In genomic region chr15:67253103-67253502, GRCh38 we compare ENCODE assay signal across 11 cellular contexts. TPM values are rescaled to one million over a fixed set of nuclear protein-coding genes. Genes with fewer than 3 reads are reported as not detected.
DNase-seq lines count a peak whose midpoint lies in the region; ATAC-seq, FAIRE-seq and TF ChIP-seq lines count a peak whose summit lies in the region.
"Had no signal": no experiment of that assay in that cellular context is flagged by ENCODE, and none has a peak within 500 bp of the region (broad histone marks: within the 10 kb centered on the region; RNA-seq: fewer than 3 reads in every experiment).

No MANE protein-coding gene starts in this region.

- POLR2A ChIA-PET in activated B cell treated with CpG ODN at 0.5 μM for 24 hours (lab: Charles Lee): interaction anchor here (0.7 to 1.9 kb wide), 3 partner anchors 13 to 186 kb away, joined by 4 to 18 read pairs (median 5); no protein-coding TSS in a partner anchor

- no peaks in the 10 kb centered on the region for H3K9me3 Mint-ChIP-seq in T-helper 2 cell treated with Interferon-gamma antibody and Interleukin-4, amounts not matched to agents 5 μg/mL and 100 μg/mL, for 36 hours
- no peaks in the 10 kb centered on the region for H3K9me3 Mint-ChIP-seq in activated B cell treated with CpG ODN at 0.5 μM for 24 hours
- H3K9me3 Mint-ChIP-seq in stimulated activated effector memory CD8-positive, alpha-beta T cell treated with anti-CD3 and anti-CD28 coated beads, Interleukin-12 subunit alpha, Interleukin-12 subunit beta, amount 100 ng/mL, for 72 hours: no peaks in the 10 kb centered on the region

- DNase-seq in T-helper 2 cell treated with Interferon-gamma antibody and Interleukin-4, amounts not matched to agents 5 μg/mL and 100 μg/mL, for 36 hours (ENCODE audit: low spot score): no peak
- DNase-seq in T-helper 2 cell (no peak), activated B cell treated with CpG ODN at 0.5 μM for 24 hours (no peak), foreskin keratinocyte (no peak), GM12892 (ENCODE audit: insufficient read length) (no peak)
- no peak for DNase-seq in stimulated activated effector memory CD8-positive, alpha-beta T cell treated with anti-CD3 and anti-CD28 coated beads, Interleukin-12 subunit alpha, Interleukin-12 subunit beta, amount 100 ng/mL, for 72 hours (ENCODE audit: low spot score in 2 of 2)
- DNase-seq: activated CD8-positive, alpha-beta memory T cell treated with anti-CD3 and anti-CD28 coated beads, Interleukin-2, amount 50 U/mL, for 4 hours; NCI-H2029 treated with DMSO at 0.1 percent for 48 hours; thyroid gland had no signal

- H3K27me3 Mint-ChIP-seq in T-helper 2 cell treated with Interferon-gamma antibody and Interleukin-4, amounts not matched to agents 5 μg/mL and 100 μg/mL, for 36 hours (ENCODE audit: low read depth): peaks cover 23% of the 10 kb centered on the region
- no peaks in the 10 kb centered on the region for H3K27me3 Mint-ChIP-seq in activated B cell treated with CpG ODN at 0.5 μM for 24 hours

- TF ChIP-seq CTCF in activated B cell treated with CpG ODN at 0.5 μM for 24 hours (IDR thresholded peaks at IDR 0.05): no peak
- TF ChIP-seq CTCF in foreskin keratinocyte (conservative IDR thresholded peaks at IDR 0.05): no peak

- no peaks in the 10 kb centered on the region for H3K27me3 ChIP-seq in foreskin keratinocyte
- H3K27me3 ChIP-seq: thyroid gland had no signal

- peak overlapping the region; percentile 98 for H3K27ac Mint-ChIP-seq in T-helper 2 cell treated with Interferon-gamma antibody and Interleukin-4, amounts not matched to agents 5 μg/mL and 100 μg/mL, for 36 hours
- no peak overlapping the region for H3K27ac Mint-ChIP-seq in activated B cell treated with CpG ODN at 0.5 μM for 24 hours
- peak overlapping the region; percentile 98 for H3K27ac Mint-ChIP-seq in stimulated activated effector memory CD8-positive, alpha-beta T cell treated with anti-CD3 and anti-CD28 coated beads, Interleukin-12 subunit alpha, Interleukin-12 subunit beta, amount 100 ng/mL, for 72 hours

- CTCF ChIA-PET in activated B cell treated with CpG ODN at 0.5 μM for 24 hours (lab: Charles Lee): no interaction called here

- H3K4me1 Mint-ChIP-seq in T-helper 2 cell treated with Interferon-gamma antibody and Interleukin-4, amounts not matched to agents 5 μg/mL and 100 μg/mL, for 36 hours (ENCODE audit: low read depth): peaks cover 32% of the 10 kb centered on the region
- peaks cover 26% of the 10 kb centered on the region for H3K4me1 Mint-ChIP-seq in activated B cell treated with CpG ODN at 0.5 μM for 24 hours
- H3K4me1 Mint-ChIP-seq in stimulated activated effector memory CD8-positive, alpha-beta T cell treated with anti-CD3 and anti-CD28 coated beads, Interleukin-12 subunit alpha, Interleukin-12 subunit beta, amount 100 ng/mL, for 72 hours: peaks cover 51% of the 10 kb centered on the region

- H3K36me3 Mint-ChIP-seq in T-helper 2 cell treated with Interferon-gamma antibody and Interleukin-4, amounts not matched to agents 5 μg/mL and 100 μg/mL, for 36 hours (ENCODE audit: low read depth): peaks cover 16% of the 10 kb centered on the region
- peaks cover 14% of the 10 kb centered on the region for H3K36me3 Mint-ChIP-seq in activated B cell treated with CpG ODN at 0.5 μM for 24 hours (ENCODE audit: low read depth)
- H3K36me3 Mint-ChIP-seq in stimulated activated effector memory CD8-positive, alpha-beta T cell treated with anti-CD3 and anti-CD28 coated beads, Interleukin-12 subunit alpha, Interleukin-12 subunit beta, amount 100 ng/mL, for 72 hours: peaks cover 10% of the 10 kb centered on the region

- intact Hi-C loops in activated B cell treated with CpG ODN at 0.5 μM for 24 hours (cut with micrococcal nuclease): loop anchor here (10.0 kb wide), 1 partner anchor 748 kb away; the partner anchor contains the start of genes RPL4 and ZWILCH

- ATAC-seq in activated B cell treated with CpG ODN at 0.5 μM for 24 hours (ENCODE audit: low read depth) (no peak), foreskin keratinocyte (no peak), HG03442 (IDR thresholded peaks at IDR 0.05; ENCODE audit: unreplicated experiment) (no peak), HG03432 (IDR thresholded peaks at IDR 0.05; ENCODE audit: unreplicated experiment) (no peak)
- ATAC-seq in stimulated activated effector memory CD8-positive, alpha-beta T cell treated with anti-CD3 and anti-CD28 coated beads, Interleukin-12 subunit alpha, Interleukin-12 subunit beta, amount 100 ng/mL, for 72 hours: no peak

- H3K4me3 Mint-ChIP-seq in T-helper 2 cell treated with Interferon-gamma antibody and Interleukin-4, amounts not matched to agents 5 μg/mL and 100 μg/mL, for 36 hours: peak overlapping the region; percentile 100
- H3K4me3 Mint-ChIP-seq in activated B cell treated with CpG ODN at 0.5 μM for 24 hours: peak overlapping the region; percentile 99
- peak overlapping the region; percentile 97 for H3K4me3 Mint-ChIP-seq in stimulated activated effector memory CD8-positive, alpha-beta T cell treated with anti-CD3 and anti-CD28 coated beads, Interleukin-12 subunit alpha, Interleukin-12 subunit beta, amount 100 ng/mL, for 72 hours

- peaks cover 3% of the 10 kb centered on the region for H3K4me1 ChIP-seq in foreskin keratinocyte

- peak overlapping the region; percentile 83 for H3K27ac ChIP-seq in foreskin keratinocyte

- no peak for FAIRE-seq in GM12892 (lab: Jason Lieb, UNC)

- no peak for TF ChIP-seq POLR2A in GM12892 (IDR thresholded peaks at IDR 0.05; ENCODE audit: low read depth, low read length)

RNA-seq across cellular contexts. Expression of gene AAGAB, which starts 1.4 kb away (rescaled TPM):
- total RNA-seq in activated B cell treated with CpG ODN at 0.5 μM for 24 hours: 48.5 and 50.8 TPM in 2 replicates
- 52.0 and 55.8 TPM in 2 replicates for total RNA-seq in foreskin keratinocyte
- 36.3 and 42.8 TPM in 2 replicates for polyA plus RNA-seq in foreskin keratinocyte
- 26.6 TPM for polyA plus RNA-seq in GM12892 (2012; ENCODE audit: missing spikeins)

RNA-seq across cellular contexts. Expression of gene IQCH, which starts 1.5 kb away (rescaled TPM):
- total RNA-seq in activated B cell treated with CpG ODN at 0.5 μM for 24 hours (1.1 and 1.5 TPM in 2 replicates), foreskin keratinocyte (2.6 and 3.3 TPM in 2 replicates)
- polyA plus RNA-seq in foreskin keratinocyte: 0.79 and 0.84 TPM in 2 replicates
- 1.7 TPM for polyA plus RNA-seq in GM12892 (2012; ENCODE audit: missing spikeins)
